20 cellular contexts compared by ENCODE assay signal in genomic region chr19:944171-944567, GRCh38. TPM values are rescaled to one million over a fixed set of nuclear protein-coding genes. Genes with fewer than 3 reads are reported as not detected.
DNase-seq lines count a peak whose midpoint lies in the region; ATAC-seq, FAIRE-seq and TF ChIP-seq lines count a peak whose summit lies in the region.
"Had no signal": no experiment of that assay in that cellular context is flagged by ENCODE, and none has a peak within 500 bp of the region (broad histone marks: within the 10 kb centered on the region; RNA-seq: fewer than 3 reads in every experiment).

No MANE protein-coding gene starts in this region.

- H3K4me3 ChIP-seq in Peyer's patch, result peak overlapping the region in 2 of 4 donors; percentile 13 to 16
- peak overlapping the region; percentile 15 for H3K4me3 ChIP-seq in rectal smooth muscle tissue (ENCODE audit: low read length)

- H3K4me1 ChIP-seq in Peyer's patch, result peaks cover 9 to 36% (median 13%) of the 10 kb centered on the region in 4 donors
- peaks cover 6% of the 10 kb centered on the region for H3K4me1 ChIP-seq in foreskin keratinocyte
- H3K4me1 ChIP-seq in rectal smooth muscle tissue (ENCODE audit: control insufficient read depth, insufficient read depth, low read length), result no peaks in the 10 kb centered on the region

- ATAC-seq in foreskin keratinocyte, result peak; percentile 16
- ATAC-seq in GM19035 (IDR thresholded peaks at IDR 0.05; ENCODE audit: unreplicated experiment), result no peak
- no peak for ATAC-seq in HG02571 (IDR thresholded peaks at IDR 0.05; ENCODE audit: unreplicated experiment)
- ATAC-seq: naive thymus-derived CD8-positive, alpha-beta T cell had no signal

- TF ChIP-seq CTCF in Peyer's patch (IDR thresholded peaks at IDR 0.05) (no peak), foreskin keratinocyte (conservative IDR thresholded peaks at IDR 0.05) (no peak)

- TF ChIP-seq POLR2A in GM12891 (IDR thresholded peaks at IDR 0.05; ENCODE audit: low read depth, low read length), result no peak
- TF ChIP-seq POLR2A in Peyer's patch (IDR thresholded peaks at IDR 0.05), result no peak

- H3K27ac ChIP-seq in Peyer's patch (peak overlapping the region in 1 of 4 donors; percentile 0), foreskin keratinocyte (no peak overlapping the region), rectal smooth muscle tissue (ENCODE audit: low read depth, low read length) (no peak overlapping the region)
- H3K27ac ChIP-seq: KMS-11 had no signal

- FAIRE-seq in GM12891 (lab: Jason Lieb, UNC), result peak; percentile 23

- H3K9me3 ChIP-seq in Peyer's patch, result no peaks in the 10 kb centered on the region

- H3K27me3 ChIP-seq in Peyer's patch, result no peaks in the 10 kb centered on the region
- H3K27me3 ChIP-seq in foreskin keratinocyte, result no peaks in the 10 kb centered on the region
- no peaks in the 10 kb centered on the region for H3K27me3 ChIP-seq in rectal smooth muscle tissue (ENCODE audit: control insufficient read depth, insufficient read depth, low read length)

- no peak overlapping the region for H3K9ac ChIP-seq in rectal smooth muscle tissue (ENCODE audit: low read length)
- H3K9ac ChIP-seq: KMS-11 had no signal

- no peaks in the 10 kb centered on the region for H3K36me3 ChIP-seq in Peyer's patch
- no peaks in the 10 kb centered on the region for H3K36me3 ChIP-seq in rectal smooth muscle tissue (ENCODE audit: control insufficient read depth, insufficient read depth, low read length)

- DNase-seq in GM12891 (ENCODE audit: insufficient read length, low spot score) (no peak), Peyer's patch (peak in 2 of 3 donors; percentile 88 to 91), foreskin keratinocyte (no peak), occipital lobe (lab: John Stamatoyannopoulos, UW) (no peak)
- no peak for DNase-seq in activated CD4-positive, alpha-beta T cell treated with anti-CD3 and anti-CD28 coated beads for 4 hours
- DNase-seq: activated CD4-positive, alpha-beta T cell treated with anti-CD3 and anti-CD28 coated beads, Interleukin-2, amount 50 U/mL, for 48 hours; H7; head of caudate nucleus; NCI-H1694; NCI-H82; RPMI8226; stimulated activated CD4-positive, alpha-beta T cell treated with anti-CD3 and anti-CD28 coated beads, Interleukin-4, amount 100 ng/mL, for 1 hour; T-helper 9 cell had no signal

TF ChIP-seq in GM12891, 5 proteins besides CTCF, POLR2A, EP300 and RAD21:
- TF ChIP-seq PAX5 (IDR thresholded peaks at IDR 0.05; ENCODE audit: insufficient read depth, low read length, severe bottlenecking) (no peak), POLR2AphosphoS5 (IDR thresholded peaks at IDR 0.05; ENCODE audit: low read depth, low read length) (no peak), SPI1 (IDR thresholded peaks at IDR 0.05; ENCODE audit: low read depth, low read length) (no peak), POU2F2 (IDR thresholded peaks at IDR 0.05; ENCODE audit: low read depth, low read length) (no peak), TAF1 (IDR thresholded peaks at IDR 0.05; ENCODE audit: low read depth, low read length) (no peak)

RNA-seq across cellular contexts. Expression of gene ARID3A, which starts 18.3 kb away (rescaled TPM):
- 24.1 TPM for polyA plus RNA-seq in GM12891 (2012; ENCODE audit: low read depth, missing spikeins)
- total RNA-seq in Peyer's patch (10 to 100 TPM in 1 of 4 donors, 1 to 10 TPM in 3; 2.8 to 11.0 (median 4.9) TPM), foreskin keratinocyte (9.0 and 9.4 TPM in 2 replicates), occipital lobe (8.0 TPM)
- 4.8 and 5.0 TPM in 2 replicates for polyA plus RNA-seq in foreskin keratinocyte

RNA-seq across cellular contexts. Expression of gene KISS1R, which starts 27.0 kb away (rescaled TPM):
- 0.63 TPM for polyA plus RNA-seq in GM12891 (2012; ENCODE audit: low read depth, missing spikeins)
- total RNA-seq in Peyer's patch (not detected), foreskin keratinocyte (not detected in 2 replicates), occipital lobe (not detected)
- not detected in 2 replicates for polyA plus RNA-seq in foreskin keratinocyte

RNA-seq across cellular contexts. Expression of gene R3HDM4, which starts 31.1 kb away (rescaled TPM):
- polyA plus RNA-seq in GM12891 (2012; ENCODE audit: low read depth, missing spikeins), result 35.8 TPM
- 10 to 100 TPM; 20.8 to 43.5 (median 34.8) TPM for total RNA-seq in Peyer's patch
- 48.8 and 55.4 TPM in 2 replicates for total RNA-seq in foreskin keratinocyte
- polyA plus RNA-seq in foreskin keratinocyte, result 63.7 and 68.1 TPM in 2 replicates
- 31.4 TPM for total RNA-seq in occipital lobe

RNA-seq across cellular contexts. Expression of gene WDR18, which starts 40.0 kb away (rescaled TPM):
- 44.1 TPM for polyA plus RNA-seq in GM12891 (2012; ENCODE audit: low read depth, missing spikeins)
- 10 to 100 TPM; 26.4 to 58.8 (median 40.5) TPM for total RNA-seq in Peyer's patch
- 75.2 and 75.8 TPM in 2 replicates for total RNA-seq in foreskin keratinocyte
- 73.9 and 88.5 TPM in 2 replicates for polyA plus RNA-seq in foreskin keratinocyte
- 44.1 TPM for total RNA-seq in occipital lobe

RNA-seq across cellular contexts. Expression of gene RNU6-9, which starts 50.9 kb away (rescaled TPM):
- polyA plus RNA-seq in GM12891 (2012; ENCODE audit: low read depth, missing spikeins), result not detected
- total RNA-seq in Peyer's patch, result not detected
- total RNA-seq in foreskin keratinocyte, result not detected in 2 replicates
- polyA plus RNA-seq in foreskin keratinocyte, result not detected in 2 replicates
- not detected for total RNA-seq in occipital lobe
- total RNA-seq: chondrocyte; H7; kidney epithelial cell; naive thymus-derived CD8-positive, alpha-beta T cell had no signal
- polyA plus RNA-seq: naive thymus-derived CD8-positive, alpha-beta T cell had no signal

Comparison
In these comparisons a context has a peak if more than half of its experiments do, and no peak if none do; other contexts are left out.
1. DNase-seq: peak in Peyer's patch (2 of 3); none in GM12891 (single experiment), foreskin keratinocyte (0 of 2), occipital lobe (single experiment) and activated CD4-positive, alpha-beta T cell treated with anti-CD3 and anti-CD28 coated beads for 4 hours (0 of 2).